ENCODE assay signal across 14 cellular contexts in the genomic region with DNA sequence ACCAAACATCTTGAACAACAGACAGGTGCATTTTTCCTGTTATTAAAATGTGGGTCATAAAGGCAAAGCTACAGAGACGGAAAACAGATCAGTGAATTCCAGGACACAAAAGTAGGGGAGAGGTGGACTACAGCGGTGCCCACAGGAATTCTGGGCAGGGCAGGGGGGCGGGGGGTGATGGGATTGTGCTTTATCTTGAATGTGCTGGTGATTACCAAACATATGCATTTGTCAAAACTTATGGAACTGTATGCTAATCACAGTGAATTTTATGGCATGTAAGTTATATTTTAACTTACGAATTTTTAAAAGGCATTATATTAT.
DNase-seq lines count a peak whose midpoint lies in the region; ATAC-seq and TF ChIP-seq lines count a peak whose summit lies in the region.
"Had no signal": no experiment of that assay in that cellular context is flagged by ENCODE, and none has a peak within 500 bp of the region (broad histone marks: within the 10 kb centered on the region; RNA-seq: fewer than 3 reads in every experiment).

No MANE protein-coding gene starts in this region.

- no peak overlapping the region for H2BK15ac ChIP-seq in neuronal stem cell (ENCODE audit: low read length)

- no peak for TF ChIP-seq CTCF in PC-3 (conservative IDR thresholded peaks at IDR 0.05; ENCODE audit: low read depth, low read length)
- no peak for TF ChIP-seq CTCF in hepatocyte (IDR thresholded peaks at IDR 0.05; ENCODE audit: poor library complexity)
- no peak for TF ChIP-seq CTCF in suprapubic skin (IDR thresholded peaks at IDR 0.05)

- H3K79me2 ChIP-seq in PC-3 (ENCODE audit: low read length) (no peaks in the 10 kb centered on the region), hepatocyte (no peaks in the 10 kb centered on the region)

- H4K8ac ChIP-seq in neuronal stem cell (ENCODE audit: low read depth, low read length), result no peak overlapping the region

- no peaks in the 10 kb centered on the region for H3K79me1 ChIP-seq in neuronal stem cell (ENCODE audit: low read depth, low read length)

- H3K4me2 ChIP-seq in PC-3 (ENCODE audit: low read length) (peak overlapping the region; percentile 77), hepatocyte (peak overlapping the region; percentile 34), neuronal stem cell (ENCODE audit: insufficient read depth, low read length, poor library complexity, severe bottlenecking) (peak overlapping the region; percentile 13)

- no peaks in the 10 kb centered on the region for H3K27me3 ChIP-seq in PC-3 (ENCODE audit: low read length)
- H3K27me3 ChIP-seq in hepatocyte, result no peaks in the 10 kb centered on the region
- no peaks in the 10 kb centered on the region for H3K27me3 ChIP-seq in neuronal stem cell (ENCODE audit: control insufficient read depth in 3 of 3, insufficient read depth in 3 of 3, low read depth in 1 of 3, low read length in 3 of 3)
- H3K27me3 ChIP-seq in suprapubic skin, result no peaks in the 10 kb centered on the region

- H3K18ac ChIP-seq in neuronal stem cell (ENCODE audit: low read length), result no peak overlapping the region

- H3K23ac ChIP-seq in neuronal stem cell (ENCODE audit: low read depth, low read length, poor library complexity), result no peak overlapping the region

- H2AFZ ChIP-seq in PC-3 (ENCODE audit: low read length), result peak overlapping the region; percentile 71; the same call in 1 of the 2 replicates
- H2AFZ ChIP-seq in hepatocyte, result no peak overlapping the region
- no peak overlapping the region for H2AFZ ChIP-seq in neuronal stem cell (ENCODE audit: low read length)

- no peaks in the 10 kb centered on the region for H3F3A ChIP-seq in PC-3 (ENCODE audit: low read length, unreplicated experiment)

- H2BK12ac ChIP-seq in neuronal stem cell (ENCODE audit: low read length), result no peak overlapping the region

- BruUV-seq in PC-3 (replicated peaks; lab: Mats Ljungman, UMichigan), result no TSS peak

- H3K9me3 ChIP-seq in ES-I3 (ENCODE audit: control insufficient read depth, insufficient read depth, low read length), result no peaks in the 10 kb centered on the region
- no peaks in the 10 kb centered on the region for H3K9me3 ChIP-seq in PC-3 (ENCODE audit: low read length)
- no peaks in the 10 kb centered on the region for H3K9me3 ChIP-seq in hepatocyte (ENCODE audit: low read depth)
- H3K9me3 ChIP-seq in neuronal stem cell (replicated peaks in 1 of 2; ENCODE audit: control insufficient read depth in 2 of 2, insufficient read depth in 1 of 2, low read depth in 1 of 2, low read length in 2 of 2), result no peaks in the 10 kb centered on the region
- peaks cover 5% of the 10 kb centered on the region for H3K9me3 ChIP-seq in suprapubic skin

- 47% methylated on average over 4 of the region's 4 CpGs for WGBS in hepatocyte (ENCODE audit: low lambda C conversion rate, missing lambda C conversion rate)
- WGBS in neuronal stem cell (ENCODE audit: extremely low coverage in 2 of 2, insufficient read length in 2 of 2, insufficient replicate concordance in 1 of 2), 2 donors, result no CpG with 5 or more reads among the region's 4 CpGs
- 52% methylated on average over 4 of the region's 4 CpGs for WGBS in suprapubic skin

- H2BK5ac ChIP-seq in neuronal stem cell (ENCODE audit: low read length), result no peak overlapping the region

- no peak overlapping the region for H2BK120ac ChIP-seq in neuronal stem cell (ENCODE audit: low read depth, low read length)

- CTCF ChIA-PET in PC-3 (lab: Charles Lee), result interaction anchor here (0.5 kb wide), 1 partner anchor 427 kb away, joined by 3 read pairs; no protein-coding TSS in a partner anchor

- H3K4ac ChIP-seq in neuronal stem cell (ENCODE audit: low read length), result no peak overlapping the region

- no peak overlapping the region for H2AK5ac ChIP-seq in neuronal stem cell (ENCODE audit: low read depth, low read length)

- peak overlapping the region; percentile 44; the same call in 1 of the 2 replicates for H3K4me3 ChIP-seq in PC-3 (ENCODE audit: low read length)
- H3K4me3 ChIP-seq in hepatocyte, result no peak overlapping the region
- no peak overlapping the region for H3K4me3 ChIP-seq in neuronal stem cell (ENCODE audit: low read length in 2 of 2)
- no peak overlapping the region for H3K4me3 ChIP-seq in suprapubic skin

- no peak overlapping the region for H4K91ac ChIP-seq in neuronal stem cell (ENCODE audit: low read depth, low read length, poor library complexity)

- no peak overlapping the region for H3K14ac ChIP-seq in neuronal stem cell (ENCODE audit: low read length)

- TF ChIP-seq EP300 in suprapubic skin (IDR thresholded peaks at IDR 0.05), result no peak

- POLR2A ChIA-PET in PC-3 (lab: Charles Lee; ENCODE audit: unreplicated experiment), result no interaction called here

- H3K27ac ChIP-seq in PC-3 (ENCODE audit: low read length), result peak overlapping the region; percentile 30
- H3K27ac ChIP-seq in hepatocyte, result no peak overlapping the region
- no peak overlapping the region for H3K27ac ChIP-seq in neuronal stem cell (replicated peaks; ENCODE audit: low read length)
- H3K27ac ChIP-seq in suprapubic skin, result no peak overlapping the region
- H3K27ac ChIP-seq: 22Rv1, HL-60 had no signal

- H3K9ac ChIP-seq in ES-I3 (ENCODE audit: low read depth, low read length) (peak overlapping the region; percentile 0; the same call in 1 of the 2 replicates), PC-3 (ENCODE audit: low read length) (no peak overlapping the region), neuronal stem cell (ENCODE audit: low read depth, low read length, poor library complexity) (no peak overlapping the region)

- DNase-seq in PC-3 (peak; percentile 15), hepatocyte (ENCODE audit: low spot score) (no peak), neuronal stem cell (ENCODE audit: low spot score) (no peak), SIG-M5 treated with dmso at 0.1 percent for 504 hours (lab: John Stamatoyannopoulos, UW; ENCODE audit: unreplicated experiment) (no peak), left lobe of liver (ENCODE audit: low spot score) (no peak), suprapubic skin (ENCODE audit: low spot score in 2 of 2) (no peak)
- DNase-seq: CD8-positive, alpha-beta T cell; EL; GDM1; HCEC 1CT had no signal

- H4K20me1 ChIP-seq in PC-3 (ENCODE audit: low read length) (no peaks in the 10 kb centered on the region), hepatocyte (ENCODE audit: insufficient read depth, poor library complexity, severe bottlenecking) (no peaks in the 10 kb centered on the region)

- ATAC-seq in PC-3 (peak; percentile 50; the same call in 1 of the 2 replicates), left lobe of liver (no peak), HG03439 (IDR thresholded peaks at IDR 0.05; ENCODE audit: unreplicated experiment) (no peak)
- ATAC-seq: CD8-positive, alpha-beta T cell had no signal

- TF ChIP-seq POLR2A in suprapubic skin (IDR thresholded peaks at IDR 0.05), result no peak

- no peaks in the 10 kb centered on the region for H3K9me2 ChIP-seq in PC-3 (replicated peaks; ENCODE audit: low read length)
- no peaks in the 10 kb centered on the region for H3K9me2 ChIP-seq in hepatocyte (replicated peaks; ENCODE audit: insufficient read depth)

- H3K36me3 ChIP-seq in ES-I3 (ENCODE audit: insufficient read depth, low read length), result no peaks in the 10 kb centered on the region
- H3K36me3 ChIP-seq in PC-3 (ENCODE audit: low read depth, low read length), result no peaks in the 10 kb centered on the region
- H3K36me3 ChIP-seq in hepatocyte (replicated peaks; ENCODE audit: insufficient read depth, low read depth), result no peaks in the 10 kb centered on the region
- no peaks in the 10 kb centered on the region for H3K36me3 ChIP-seq in neuronal stem cell (replicated peaks in 1 of 2; ENCODE audit: control insufficient read depth in 2 of 2, insufficient read depth in 2 of 2, low read length in 2 of 2)
- H3K36me3 ChIP-seq in suprapubic skin, result no peaks in the 10 kb centered on the region

- intact Hi-C loops in PC-3 (cut with micrococcal nuclease), result no loop called here

- H3K4me1 ChIP-seq in ES-I3 (ENCODE audit: insufficient read depth, low read length), result 0 out of 2 replicates have a peak, but pooled peaks cover 5% of the 10 kb centered on the region
- peaks cover 18% of the 10 kb centered on the region; the same call in 1 of the 2 replicates for H3K4me1 ChIP-seq in PC-3 (ENCODE audit: insufficient read depth, low read length)
- no peaks in the 10 kb centered on the region for H3K4me1 ChIP-seq in hepatocyte (ENCODE audit: insufficient read depth)
- peaks cover 0 to 2% of the 10 kb centered on the region in 2 donors for H3K4me1 ChIP-seq in neuronal stem cell (ENCODE audit: control insufficient read depth in 2 of 2, insufficient read depth in 1 of 2, low read depth in 1 of 2, low read length in 2 of 2)
- H3K4me1 ChIP-seq in suprapubic skin, result no peaks in the 10 kb centered on the region

Comparison
In these comparisons a context has a peak if more than half of its experiments do, and no peak if none do; other contexts are left out.
1. H3K4me2 ChIP-seq: peak in every context shown above with its lines; median percentile 77 in PC-3; 34 in hepatocyte; 13 in neuronal stem cell.